ENCODE assay signal across 8 cellular contexts in the genomic region with DNA sequence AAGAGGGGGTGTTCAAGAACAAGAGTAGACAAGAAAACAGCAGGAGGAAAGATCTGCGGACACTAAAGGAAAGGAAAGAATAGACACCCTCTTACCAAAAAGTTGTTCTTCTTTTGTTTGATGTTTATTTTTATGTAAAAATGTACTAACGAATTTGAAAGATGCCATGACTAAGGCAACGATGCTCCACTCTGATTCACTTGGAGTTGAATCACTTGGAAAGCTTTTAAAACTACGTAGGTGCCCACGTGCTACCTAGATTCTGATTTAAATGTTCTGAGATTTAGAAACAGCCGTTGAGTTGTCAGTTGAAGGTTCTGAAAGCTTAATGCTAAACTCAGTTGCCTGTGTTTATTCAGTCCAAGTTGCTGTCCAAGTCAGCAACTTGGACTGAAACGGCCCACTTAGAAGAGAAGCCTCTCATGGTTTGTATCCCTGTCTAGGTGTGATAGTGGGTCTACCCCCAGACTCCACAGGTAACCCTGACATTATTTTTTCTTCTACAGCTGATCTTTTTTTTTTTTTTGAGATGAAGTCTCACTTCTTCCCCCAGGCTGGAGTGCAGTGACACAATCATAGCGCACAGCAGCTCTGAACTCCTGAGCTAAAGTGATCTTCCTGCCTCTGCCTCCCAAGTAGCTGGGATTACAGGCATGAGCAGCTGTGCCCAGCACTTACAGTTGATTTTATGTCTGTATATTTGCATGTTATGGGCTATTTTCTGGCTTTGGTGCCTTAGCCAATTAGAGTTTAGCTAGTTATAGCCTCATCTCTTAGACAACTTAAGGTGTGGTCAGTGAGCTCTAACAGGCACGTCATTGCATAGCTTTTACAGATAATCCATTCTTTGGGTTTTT. TPM values are rescaled to one million over a fixed set of nuclear protein-coding genes. Genes with fewer than 3 reads are reported as not detected.
DNase-seq lines count a peak whose midpoint lies in the region; ATAC-seq and TF ChIP-seq lines count a peak whose summit lies in the region.

No MANE protein-coding gene starts in this region.

- H3K9ac ChIP-seq in ES-I3 (ENCODE audit: low read depth, low read length), result peak overlapping the region; percentile 91
- H3K9ac ChIP-seq in smooth muscle cell (ENCODE audit: low read depth), result peak overlapping the region; percentile 95

- no peaks in the 10 kb centered on the region for H4K20me1 ChIP-seq in smooth muscle cell (ENCODE audit: low read depth)

- in situ Hi-C loops in astrocyte of the spinal cord (cut with HindIII; ENCODE audit: low sequenced_read_pairs), result no loop called here

- DNase-seq in NCI-H524 treated with DMSO at 0.1 percent for 48 hours (lab: John Stamatoyannopoulos, UW) (peak; percentile 5), astrocyte of the spinal cord (ENCODE audit: low read depth, low spot score) (peak; percentile 86), inferior parietal cortex (ENCODE audit: extremely low spot score) (peak; percentile 60), smooth muscle cell (lab: John Stamatoyannopoulos, UW; ENCODE audit: unreplicated experiment) (no peak), GF-D8 (lab: John Stamatoyannopoulos, UW) (no peak)

- H3K4me2 ChIP-seq in smooth muscle cell, result peak overlapping the region; percentile 95

- peaks cover 4% of the 10 kb centered on the region for H3F3A ChIP-seq in smooth muscle cell (ENCODE audit: low read depth)

- peak overlapping the region; percentile 93 for H3K4me3 ChIP-seq in astrocyte of the spinal cord (ENCODE audit: low read depth, low read length)
- peak overlapping the region; percentile 90 for H3K4me3 ChIP-seq in smooth muscle cell

- H2AFZ ChIP-seq in smooth muscle cell (ENCODE audit: low read depth), result peak overlapping the region; percentile 99

- WGBS in smooth muscle cell (ENCODE audit: low lambda C conversion rate), result 21% methylated on average over 9 of the region's 9 CpGs

- H3K79me2 ChIP-seq in smooth muscle cell (ENCODE audit: low read depth), result peaks cover 20% of the 10 kb centered on the region

- H3K4me1 ChIP-seq in ES-I3 (ENCODE audit: insufficient read depth, low read length), result peaks cover 27% of the 10 kb centered on the region
- H3K4me1 ChIP-seq in smooth muscle cell (ENCODE audit: low read depth), result peaks cover 11% of the 10 kb centered on the region

- TF ChIP-seq CTCF in astrocyte of the spinal cord (IDR thresholded peaks at IDR 0.05; ENCODE audit: low read depth, low read length) (no peak), smooth muscle cell (IDR thresholded peaks at IDR 0.05; ENCODE audit: borderline replicate concordance, insufficient read depth, poor library complexity, severe bottlenecking) (no peak)

- H3K36me3 ChIP-seq in ES-I3 (ENCODE audit: insufficient read depth, low read length) (no peaks in the 10 kb centered on the region), smooth muscle cell (ENCODE audit: low read depth) (no peaks in the 10 kb centered on the region)

- peak overlapping the region; percentile 97 for H3K27ac ChIP-seq in smooth muscle cell (ENCODE audit: low read depth)

- H3K27me3 ChIP-seq in smooth muscle cell (ENCODE audit: low read depth), result no peaks in the 10 kb centered on the region

- H3K9me3 ChIP-seq in ES-I3 (ENCODE audit: control insufficient read depth, insufficient read depth, low read length) (no peaks in the 10 kb centered on the region), smooth muscle cell (replicated peaks; ENCODE audit: low read depth) (no peaks in the 10 kb centered on the region)

- ATAC-seq in GM19324 (IDR thresholded peaks at IDR 0.05; ENCODE audit: low FRiP score, unreplicated experiment) (no peak), GM19452 (IDR thresholded peaks at IDR 0.05; ENCODE audit: unreplicated experiment) (no peak)

RNA-seq across cellular contexts. Expression of a gene that starts 1.4 kb away (rescaled TPM):
- 15.2 and 27.4 TPM in 2 replicates for total RNA-seq in smooth muscle cell
- polyA plus RNA-seq in smooth muscle cell, result 14.8 and 17.4 TPM in 2 replicates

RNA-seq across cellular contexts. Expression of a gene that starts 38.2 kb away (rescaled TPM):
- 18.3 and 19.2 TPM in 2 replicates for total RNA-seq in smooth muscle cell
- 17.5 and 19.5 TPM in 2 replicates for polyA plus RNA-seq in smooth muscle cell

Comparison
In these comparisons a context has a peak if more than half of its experiments do, and no peak if none do; other contexts are left out.
1. DNase-seq: peak in NCI-H524 treated with DMSO at 0.1 percent for 48 hours (single experiment), astrocyte of the spinal cord (single experiment) and inferior parietal cortex (single experiment); none in smooth muscle cell (single experiment) and GF-D8 (single experiment).